In the genomic region with DNA sequence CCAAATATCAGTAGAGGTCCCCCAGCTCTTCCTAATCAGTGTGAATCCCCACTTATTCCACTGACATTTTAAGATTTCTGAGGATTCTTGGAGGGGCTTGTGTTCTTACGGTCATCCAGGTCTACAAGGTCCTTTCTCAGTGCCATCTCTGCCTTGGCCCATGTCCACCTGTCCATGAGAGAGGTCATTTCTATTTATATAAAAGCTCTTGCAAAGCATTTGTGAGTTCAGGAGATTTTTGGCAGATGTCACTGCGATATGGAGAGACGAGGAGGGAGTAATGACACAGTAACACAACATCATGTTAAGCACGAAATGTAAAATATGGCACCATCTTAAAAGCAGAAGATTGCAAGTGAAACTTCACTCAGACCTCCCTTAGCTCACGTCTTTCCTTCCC, we compare ENCODE assay signal across 1 cellular context.
TF ChIP-seq lines count a peak whose summit lies in the region.

No MANE protein-coding gene starts in this region.

TF ChIP-seq in GM23338, 12 proteins besides CTCF, POLR2A, EP300 and RAD21 (continued from another document):
- TF ChIP-seq, protein P1, sequence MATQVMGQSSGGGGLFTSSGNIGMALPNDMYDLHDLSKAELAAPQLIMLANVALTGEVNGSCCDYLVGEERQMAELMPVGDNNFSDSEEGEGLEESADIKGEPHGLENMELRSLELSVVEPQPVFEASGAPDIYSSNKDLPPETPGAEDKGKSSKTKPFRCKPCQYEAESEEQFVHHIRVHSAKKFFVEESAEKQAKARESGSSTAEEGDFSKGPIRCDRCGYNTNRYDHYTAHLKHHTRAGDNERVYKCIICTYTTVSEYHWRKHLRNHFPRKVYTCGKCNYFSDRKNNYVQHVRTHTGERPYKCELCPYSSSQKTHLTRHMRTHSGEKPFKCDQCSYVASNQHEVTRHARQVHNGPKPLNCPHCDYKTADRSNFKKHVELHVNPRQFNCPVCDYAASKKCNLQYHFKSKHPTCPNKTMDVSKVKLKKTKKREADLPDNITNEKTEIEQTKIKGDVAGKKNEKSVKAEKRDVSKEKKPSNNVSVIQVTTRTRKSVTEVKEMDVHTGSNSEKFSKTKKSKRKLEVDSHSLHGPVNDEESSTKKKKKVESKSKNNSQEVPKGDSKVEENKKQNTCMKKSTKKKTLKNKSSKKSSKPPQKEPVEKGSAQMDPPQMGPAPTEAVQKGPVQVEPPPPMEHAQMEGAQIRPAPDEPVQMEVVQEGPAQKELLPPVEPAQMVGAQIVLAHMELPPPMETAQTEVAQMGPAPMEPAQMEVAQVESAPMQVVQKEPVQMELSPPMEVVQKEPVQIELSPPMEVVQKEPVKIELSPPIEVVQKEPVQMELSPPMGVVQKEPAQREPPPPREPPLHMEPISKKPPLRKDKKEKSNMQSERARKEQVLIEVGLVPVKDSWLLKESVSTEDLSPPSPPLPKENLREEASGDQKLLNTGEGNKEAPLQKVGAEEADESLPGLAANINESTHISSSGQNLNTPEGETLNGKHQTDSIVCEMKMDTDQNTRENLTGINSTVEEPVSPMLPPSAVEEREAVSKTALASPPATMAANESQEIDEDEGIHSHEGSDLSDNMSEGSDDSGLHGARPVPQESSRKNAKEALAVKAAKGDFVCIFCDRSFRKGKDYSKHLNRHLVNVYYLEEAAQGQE (IDR thresholded peaks at IDR 0.05; ENCODE audit: unreplicated experiment) = no peak
- TF ChIP-seq EZH2phosphoT487 (IDR thresholded peaks at IDR 0.05; ENCODE audit: unreplicated experiment) (no peak), STAT1 (IDR thresholded peaks at IDR 0.05; ENCODE audit: unreplicated experiment) (no peak), CREB1 (CRISPR knock-in tag; IDR thresholded peaks at IDR 0.05; ENCODE audit: low read depth) (no peak), POLR2AphosphoS5 (IDR thresholded peaks at IDR 0.05; ENCODE audit: low read depth) (no peak), EZH2 (IDR thresholded peaks at IDR 0.05; ENCODE audit: low read depth, unreplicated experiment) (no peak), ZNF114 (CRISPR knock-in tag; IDR thresholded peaks at IDR 0.05) (no peak), ZNF331 (CRISPR knock-in tag; IDR thresholded peaks at IDR 0.05; ENCODE audit: low read depth) (no peak)
- TF ChIP-seq, protein P2, sequence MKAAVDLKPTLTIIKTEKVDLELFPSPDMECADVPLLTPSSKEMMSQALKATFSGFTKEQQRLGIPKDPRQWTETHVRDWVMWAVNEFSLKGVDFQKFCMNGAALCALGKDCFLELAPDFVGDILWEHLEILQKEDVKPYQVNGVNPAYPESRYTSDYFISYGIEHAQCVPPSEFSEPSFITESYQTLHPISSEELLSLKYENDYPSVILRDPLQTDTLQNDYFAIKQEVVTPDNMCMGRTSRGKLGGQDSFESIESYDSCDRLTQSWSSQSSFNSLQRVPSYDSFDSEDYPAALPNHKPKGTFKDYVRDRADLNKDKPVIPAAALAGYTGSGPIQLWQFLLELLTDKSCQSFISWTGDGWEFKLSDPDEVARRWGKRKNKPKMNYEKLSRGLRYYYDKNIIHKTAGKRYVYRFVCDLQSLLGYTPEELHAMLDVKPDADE (IDR thresholded peaks at IDR 0.05) = no peak
